Comparison of ENCODE assay signal across 23 cellular contexts in the genomic region with DNA sequence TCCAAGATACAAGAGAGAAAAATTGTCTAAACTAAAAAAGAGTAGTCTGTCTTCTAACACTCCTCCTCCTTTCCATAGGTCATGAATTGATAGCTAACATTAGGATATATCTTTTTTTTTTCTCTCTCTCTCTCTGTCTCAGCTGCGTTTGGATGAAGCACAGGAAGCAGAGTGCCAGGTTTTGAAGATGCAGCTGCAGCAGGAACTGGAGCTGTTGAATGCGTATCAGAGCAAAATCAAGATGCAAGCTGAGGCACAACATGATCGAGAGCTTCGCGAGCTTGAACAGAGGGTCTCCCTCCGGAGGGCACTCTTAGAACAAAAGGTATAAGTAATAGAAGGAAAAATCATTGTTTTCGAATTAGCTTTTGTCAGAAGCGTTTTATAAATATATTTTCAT.
"Had no signal": no experiment of that assay in that cellular context is flagged by ENCODE, and none has a peak within 500 bp of the region (broad histone marks: within the 10 kb centered on the region; RNA-seq: fewer than 3 reads in every experiment).

No MANE protein-coding gene starts in this region.

- H3K36me3 ChIP-seq: uterus had no signal

- H3K4me3 ChIP-seq: left ventricle myocardium inferior, prostate gland, right atrium auricular region, spleen, tibial nerve, uterus had no signal

- H3K27ac Mint-ChIP-seq: activated CD4-positive, alpha-beta T cell treated with anti-CD3 and anti-CD28 coated beads for 36 hours; activated CD8-positive, alpha-beta memory T cell treated with anti-CD3 and anti-CD28 coated beads, Interleukin-2, amount 10 ng/mL, durations not matched to agents 7 days and 5 days; activated naive CD8-positive, alpha-beta T cell treated with anti-CD3 and anti-CD28 coated beads for 36 hours; T-cell had no signal

- H3K27ac ChIP-seq: left ventricle myocardium inferior, prostate gland, right atrium auricular region, spleen, tibial nerve, uterus had no signal

- H3K27me3 ChIP-seq: right atrium auricular region, spleen, tibial nerve, uterus had no signal

- H3K9me3 ChIP-seq: left ventricle myocardium inferior, prostate gland, right atrium auricular region, spleen, tibial nerve, uterus had no signal

- H3K27me3 Mint-ChIP-seq: activated CD4-positive, alpha-beta T cell treated with anti-CD3 and anti-CD28 coated beads for 36 hours; activated CD8-positive, alpha-beta memory T cell treated with anti-CD3 and anti-CD28 coated beads, Interleukin-2, amount 10 ng/mL, durations not matched to agents 7 days and 5 days; activated naive CD8-positive, alpha-beta T cell treated with anti-CD3 and anti-CD28 coated beads for 36 hours; T-cell had no signal

- H3K4me3 Mint-ChIP-seq: activated CD4-positive, alpha-beta T cell treated with anti-CD3 and anti-CD28 coated beads for 36 hours; activated CD8-positive, alpha-beta memory T cell treated with anti-CD3 and anti-CD28 coated beads, Interleukin-2, amount 10 ng/mL, durations not matched to agents 7 days and 5 days; activated naive CD8-positive, alpha-beta T cell treated with anti-CD3 and anti-CD28 coated beads for 36 hours; mesothelial cell of epicardium; natural killer cell; T-cell had no signal

- H3K4me1 ChIP-seq: left ventricle myocardium inferior, prostate gland, right atrium auricular region, spleen, tibial nerve, uterus had no signal

- DNase-seq: activated CD4-positive, alpha-beta T cell treated with anti-CD3 and anti-CD28 coated beads for 36 hours; activated CD4-positive, alpha-beta T cell treated with anti-CD3 and anti-CD28 coated beads, Interleukin-2, amount 50 U/mL, for 48 hours; activated CD8-positive, alpha-beta memory T cell treated with anti-CD3 and anti-CD28 coated beads, Interleukin-2, amount 10 ng/mL, durations not matched to agents 7 days and 5 days; activated naive CD8-positive, alpha-beta T cell treated with anti-CD3 and anti-CD28 coated beads for 36 hours; activated T-cell treated with anti-CD3 and anti-CD28 coated beads for 4 hours; cerebellar nuclear complex; dermis blood vessel endothelial cell; effector memory CD4-positive, alpha-beta T cell; foreskin melanocyte; hippocampal formation; left ventricle myocardium inferior; natural killer cell; spleen; stimulated activated CD4-positive, alpha-beta T cell treated with anti-CD3 and anti-CD28 coated beads, Interleukin-4, amount 100 ng/mL, for 1 hour; stimulated activated naive CD8-positive, alpha-beta T cell treated with anti-CD3 and anti-CD28 coated beads, Interleukin-15, Interleukin-2, amounts not matched to agents 100 U/mL and 50 U/mL, for 24 hours; T-cell; T-helper 9 cell; uterus had no signal

- ATAC-seq: activated CD4-positive, alpha-beta T cell treated with anti-CD3 and anti-CD28 coated beads for 36 hours; activated CD8-positive, alpha-beta memory T cell treated with anti-CD3 and anti-CD28 coated beads, Interleukin-2, amount 10 ng/mL, durations not matched to agents 7 days and 5 days; esophagus mucosa; natural killer cell; stimulated activated naive CD8-positive, alpha-beta T cell treated with anti-CD3 and anti-CD28 coated beads, Interleukin-15, Interleukin-2, amounts not matched to agents 100 U/mL and 50 U/mL, for 24 hours; T-cell had no signal

- H3K4me1 Mint-ChIP-seq: activated CD4-positive, alpha-beta T cell treated with anti-CD3 and anti-CD28 coated beads for 36 hours; activated CD8-positive, alpha-beta memory T cell treated with anti-CD3 and anti-CD28 coated beads, Interleukin-2, amount 10 ng/mL, durations not matched to agents 7 days and 5 days; activated naive CD8-positive, alpha-beta T cell treated with anti-CD3 and anti-CD28 coated beads for 36 hours; mesothelial cell of epicardium; natural killer cell; T-cell had no signal
